ENCODE assay signal across 27 cellular contexts in the genomic region with DNA sequence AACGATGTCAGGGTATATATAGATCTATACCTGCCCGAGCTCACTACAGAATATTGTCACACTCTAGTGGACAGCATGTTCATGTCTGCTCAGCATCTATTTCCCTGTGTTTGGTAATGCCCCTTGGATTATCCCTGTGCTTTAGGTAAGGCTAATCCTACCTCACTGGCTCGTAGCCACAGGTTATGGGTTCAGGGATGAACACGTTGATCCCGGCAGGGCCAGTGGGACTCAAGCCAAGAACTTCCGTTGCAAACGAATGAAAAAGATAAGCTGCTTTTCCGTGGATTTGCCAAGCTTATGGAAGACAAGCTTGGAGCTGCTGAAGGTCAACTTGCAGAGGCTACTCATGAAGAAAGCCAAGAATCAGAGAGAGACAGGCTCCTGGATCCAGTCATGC.
"Had no signal": no experiment of that assay in that cellular context is flagged by ENCODE, and none has a peak within 500 bp of the region (broad histone marks: within the 10 kb centered on the region; RNA-seq: fewer than 3 reads in every experiment).

No MANE protein-coding gene starts in this region.

- H3K27me3 ChIP-seq: ascending aorta, breast epithelium, cardiac muscle cell, colonic mucosa, foreskin keratinocyte had no signal

- H3K4me1 ChIP-seq: ascending aorta, breast epithelium, colonic mucosa, foreskin keratinocyte, gastroesophageal sphincter, heart right ventricle had no signal

- DNase-seq: activated CD4-positive, alpha-beta memory T cell treated with anti-CD3 and anti-CD28 coated beads, Interleukin-2, amount 10 ng/mL, durations not matched to agents 7 days and 5 days; activated CD4-positive, alpha-beta T cell treated with anti-CD3 and anti-CD28 coated beads for 1 hour; activated CD4-positive, alpha-beta T cell treated with anti-CD3 and anti-CD28 coated beads for 4 hours; activated CD4-positive, alpha-beta T cell treated with anti-CD3 and anti-CD28 coated beads, Interleukin-2, amount 10 ng/mL, durations not matched to agents 7 days and 5 days; activated CD4-positive, alpha-beta T cell treated with anti-CD3 and anti-CD28 coated beads, Interleukin-2, amount 50 U/mL, for 4 hours; activated CD8-positive, alpha-beta memory T cell treated with anti-CD3 and anti-CD28 coated beads, Interleukin-2, amount 50 U/mL, for 48 hours; activated gamma-delta T cell; activated naive CD4-positive, alpha-beta T cell; activated naive CD8-positive, alpha-beta T cell treated with anti-CD3 and anti-CD28 coated beads for 36 hours; activated naive CD8-positive, alpha-beta T cell treated with anti-CD3 and anti-CD28 coated beads, Interleukin-2, amount 50 U/mL, for 24 hours; activated T-cell treated with anti-CD3 and anti-CD28 coated beads for 4 hours; activated T-cell treated with anti-CD3 and anti-CD28 coated beads, Interleukin-2, amount 50 U/mL, for 24 hours; activated T-cell treated with anti-CD3 and anti-CD28 coated beads, Interleukin-2, amount 50 U/mL, for 72 hours; central memory CD4-positive, alpha-beta T cell; cerebellar nuclear complex; colonic mucosa; effector memory CD4-positive, alpha-beta T cell; endodermal cell; foreskin keratinocyte; heart right ventricle; T-helper 1 cell; T-helper 17 cell; T1000 had no signal

- H3K4me3 ChIP-seq: ascending aorta, breast epithelium, cardiac muscle cell, colonic mucosa, gastroesophageal sphincter, heart right ventricle had no signal

- H3K36me3 ChIP-seq: ascending aorta, breast epithelium, cardiac muscle cell, colonic mucosa, gastroesophageal sphincter, heart right ventricle had no signal

- H3K27ac ChIP-seq: ascending aorta, breast epithelium, cardiac muscle cell, colonic mucosa, foreskin keratinocyte, gastroesophageal sphincter, heart right ventricle had no signal

- H3K9me3 ChIP-seq: ascending aorta, breast epithelium, colonic mucosa, gastroesophageal sphincter had no signal
